In genomic region chr14:63854330-63854729, GRCh38 we compare ENCODE assay signal across 1 cellular context.
TF ChIP-seq lines count a peak whose summit lies in the region.

No MANE protein-coding gene starts in this region.

TF ChIP-seq in IMR-90, 13 proteins besides CTCF, POLR2A, EP300 and RAD21 (continued from another document):
- TF ChIP-seq USF2 (IDR thresholded peaks at IDR 0.05; ENCODE audit: low read depth, low read length): no peak
- no peak for TF ChIP-seq NFE2L2 (IDR thresholded peaks at IDR 0.05; ENCODE audit: low read depth, low read length)
- no peak for TF ChIP-seq CHD1 (IDR thresholded peaks at IDR 0.05; ENCODE audit: low read depth, low read length)
